In genomic region chr4:159042097-159042605, GRCh38 we compare ENCODE assay signal across 9 cellular contexts.
DNase-seq lines count a peak whose midpoint lies in the region; ATAC-seq and TF ChIP-seq lines count a peak whose summit lies in the region.
"Had no signal": no experiment of that assay in that cellular context is flagged by ENCODE, and none has a peak within 500 bp of the region (broad histone marks: within the 10 kb centered on the region; RNA-seq: fewer than 3 reads in every experiment).

No MANE protein-coding gene starts in this region.

- ATAC-seq in GM18907 (IDR thresholded peaks at IDR 0.05; ENCODE audit: unreplicated experiment), result peak; percentile 51
- ATAC-seq in heart left ventricle, result peak; percentile 60 to 81 (median 68)
- ATAC-seq in GM21423 (IDR thresholded peaks at IDR 0.05; ENCODE audit: unreplicated experiment), result no peak

- no peaks in the 10 kb centered on the region for H3K9me3 ChIP-seq in heart left ventricle
- H3K9me3 ChIP-seq: SJCRH30 had no signal

- H3K36me3 ChIP-seq in heart left ventricle, result no peaks in the 10 kb centered on the region
- H3K36me3 ChIP-seq: SJCRH30 had no signal

- no peak overlapping the region for H3K4me3 ChIP-seq in heart left ventricle
- H3K4me3 ChIP-seq: SJCRH30 had no signal

- H3K27me3 ChIP-seq in heart left ventricle, result no peaks in the 10 kb centered on the region
- H3K27me3 ChIP-seq: SJCRH30 had no signal

- H3K4me1 ChIP-seq in heart left ventricle, result peaks cover 0 to 6% (median 1%) of the 10 kb centered on the region in 12 donors
- H3K4me1 ChIP-seq: SJCRH30 had no signal

- no peak for TF ChIP-seq CTCF in heart left ventricle (IDR thresholded peaks at IDR 0.05)

- TF ChIP-seq POLR2A in heart left ventricle (IDR thresholded peaks at IDR 0.05), result no peak

- no peak overlapping the region for H3K27ac ChIP-seq in heart left ventricle
- H3K27ac ChIP-seq: SJCRH30 had no signal

- whole genome bisulfite sequencing in heart left ventricle, 4 donors, result 15 to 26% (median 21%) methylated on average over 5 of the region's 5 CpGs

- intact Hi-C loops in heart left ventricle (cut with DNase I), result loop anchor here in 2 of 10 donors (5.0 to 10.0 kb wide), 2 partner anchors 60 to 133 kb away; partner anchors contain the start of gene RAPGEF2 (in 1 of the 2)

- DNase-seq in CMK (ENCODE audit: low read depth) (peak; percentile 61), NAMALWA (ENCODE audit: low spot score) (peak; percentile 73), heart left ventricle (peak in 4 of 5 donors; percentile 36 to 66 (median 41)), NCI-H146 treated with DMSO at 0.1 percent for 48 hours (lab: John Stamatoyannopoulos, UW; ENCODE audit: unreplicated experiment) (no peak), NOMO-1 treated with dmso at 0.1 percent for 144 hours (lab: John Stamatoyannopoulos, UW; ENCODE audit: unreplicated experiment) (no peak), epidermal melanocyte (ENCODE audit: insufficient read length, low spot score) (no peak)

Comparison
In these comparisons a context has a peak if more than half of its experiments do, and no peak if none do; other contexts are left out.
1. DNase-seq: peak in CMK (single experiment), NAMALWA (single experiment) and heart left ventricle (4 of 5); none in NCI-H146 treated with DMSO at 0.1 percent for 48 hours (single experiment), NOMO-1 treated with dmso at 0.1 percent for 144 hours (single experiment) and epidermal melanocyte (single experiment).